ENCODE assay signal across 1 cellular context in genomic region chr7:116801092-116801710, GRCh38.
TF ChIP-seq lines count a peak whose summit lies in the region.

No MANE protein-coding gene starts in this region.

TF ChIP-seq in HepG2, 621 proteins besides CTCF, POLR2A, EP300 and RAD21 (continued from another document):
- TF ChIP-seq SNAPC4 (CRISPR knock-in tag; IDR thresholded peaks at IDR 0.05) (no peak), ZNF512 (CRISPR knock-in tag; IDR thresholded peaks at IDR 0.05) (no peak), FOSL2 (CRISPR knock-in tag; IDR thresholded peaks at IDR 0.05) (peak; percentile 64), ZHX2 (IDR thresholded peaks at IDR 0.05; ENCODE audit: low read depth) (no peak), ZHX2 (CRISPR knock-in tag; IDR thresholded peaks at IDR 0.05; ENCODE audit: borderline replicate concordance) (no peak), NR1H2 (CRISPR knock-in tag; IDR thresholded peaks at IDR 0.05; ENCODE audit: borderline replicate concordance, low read depth) (no peak), ZNF562 (CRISPR knock-in tag; IDR thresholded peaks at IDR 0.05; ENCODE audit: borderline replicate concordance) (no peak), ARID5B (CRISPR knock-in tag; IDR thresholded peaks at IDR 0.05) (peak; percentile 12; the same call in 1 of the 2 replicates), TCF7 (IDR thresholded peaks at IDR 0.05; ENCODE audit: low read depth) (peak; percentile 68; the same call in 1 of the 2 replicates), DR1 (CRISPR knock-in tag; IDR thresholded peaks at IDR 0.05) (no peak), HNRNPUL1 (IDR thresholded peaks at IDR 0.05; ENCODE audit: low read depth, low read length) (0 out of 2 replicates have a peak, but pooled peaks have one; percentile 45), GTF2F1 (IDR thresholded peaks at IDR 0.05; ENCODE audit: low read length) (no peak), KLF15 (CRISPR knock-in tag; IDR thresholded peaks at IDR 0.05; ENCODE audit: borderline replicate concordance) (no peak), SAFB2 (CRISPR knock-in tag; IDR thresholded peaks at IDR 0.05; ENCODE audit: borderline replicate concordance, low read depth) (no peak), ZKSCAN8 (CRISPR knock-in tag; IDR thresholded peaks at IDR 0.05; ENCODE audit: borderline replicate concordance) (no peak), ATF7 (IDR thresholded peaks at IDR 0.05) (no peak), ATF7 (CRISPR knock-in tag; IDR thresholded peaks at IDR 0.05) (no peak), ZNF230 (CRISPR knock-in tag; IDR thresholded peaks at IDR 0.05) (no peak), SAP130 (CRISPR knock-in tag; IDR thresholded peaks at IDR 0.05; ENCODE audit: low read depth) (0 out of 2 replicates have a peak, but pooled peaks have one; percentile 4), SMAD1 (CRISPR knock-in tag; IDR thresholded peaks at IDR 0.05; ENCODE audit: borderline replicate concordance, low read depth) (no peak), HMG20A (CRISPR knock-in tag; IDR thresholded peaks at IDR 0.05; ENCODE audit: borderline replicate concordance) (peak; percentile 13; the same call in 1 of the 2 replicates), ZNF160 (CRISPR knock-in tag; IDR thresholded peaks at IDR 0.05) (no peak), KAT8 (CRISPR knock-in tag; IDR thresholded peaks at IDR 0.05) (no peak), GATAD2A (CRISPR knock-in tag; IDR thresholded peaks at IDR 0.05) (no peak), TAF15 (IDR thresholded peaks at IDR 0.05; ENCODE audit: low read depth, low read length, poor library complexity, severe bottlenecking) (no peak), HNF1A (IDR thresholded peaks at IDR 0.05; ENCODE audit: low read depth) (no peak), HNF1A (CRISPR knock-in tag; IDR thresholded peaks at IDR 0.05; ENCODE audit: borderline replicate concordance) (peak; percentile 39; the same call in 1 of the 2 replicates), SOX13 (IDR thresholded peaks at IDR 0.05) (no peak), SOX13 (CRISPR knock-in tag; conservative IDR thresholded peaks at IDR 0.05 in 1 of 2, IDR thresholded peaks at IDR 0.05 in 1 of 2) (peak in 1 of 2 experiments; percentile 33; a peak in 1 of 4 replicates)
TF ChIP-seq in HepG2: peak in this region for 10.
